In the genomic region with DNA sequence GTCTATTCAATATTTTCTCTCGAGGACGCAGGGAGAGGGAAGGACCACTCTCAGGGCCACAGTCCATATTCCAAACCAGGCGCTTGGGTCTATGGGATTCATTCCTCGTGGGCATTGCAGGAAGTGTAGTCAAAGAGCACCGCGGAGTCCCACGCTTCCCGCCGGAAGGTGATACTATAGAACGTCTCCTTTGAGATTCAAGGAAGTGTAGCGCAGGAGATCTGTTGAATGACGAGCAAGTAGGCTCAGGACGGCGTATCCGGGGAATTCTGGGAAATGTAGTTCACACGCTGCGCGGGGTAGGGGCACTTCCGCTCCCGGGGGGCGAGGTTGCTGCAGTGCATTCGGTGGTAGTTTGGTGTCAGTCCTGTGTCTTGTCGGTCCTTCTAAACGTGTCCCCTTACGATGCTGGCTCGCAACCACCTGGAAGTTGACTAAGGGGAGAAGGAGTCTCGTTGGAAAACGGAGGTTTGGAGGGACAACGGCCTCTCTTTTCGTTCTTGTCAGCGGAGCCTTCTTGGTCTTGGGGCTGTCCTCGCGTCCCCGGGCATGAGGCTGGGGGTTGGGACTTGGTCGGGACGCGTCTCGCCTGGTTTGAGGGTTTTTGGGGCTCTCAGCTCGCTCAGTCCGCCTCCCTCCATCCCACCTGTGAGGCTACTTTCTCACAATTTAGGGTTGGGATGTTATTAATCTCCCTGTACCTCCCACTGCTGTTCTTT, we compare ENCODE assay signal across 8 cellular contexts. TPM values are rescaled to one million over a fixed set of nuclear protein-coding genes. Genes with fewer than 3 reads are reported as not detected.
DNase-seq lines count a peak whose midpoint lies in the region; ATAC-seq, FAIRE-seq and TF ChIP-seq lines count a peak whose summit lies in the region.

A gene (plus strand): TSS at position 336 of the 719 bp plus-strand sequence. CDS start 4,231 bp downstream, outside the sequence.

- peak within 1 kb of the TSS; percentile 56 for H3K9ac ChIP-seq in HUES64 (ENCODE audit: low read depth, low read length)

- H3K27ac ChIP-seq in HUES64 (ENCODE audit: low read depth, low read length): 0 out of 2 replicates have a peak within 1 kb of the TSS, but pooled peaks have one; percentile 32

- peaks cover 8% of the 10 kb centered on the region for H3K36me3 Mint-ChIP-seq in activated T-helper 17 cell treated with anti-CD3 and anti-CD28 coated beads, Interleukin-2, amount 50 U/mL, for 72 hours (ENCODE audit: low read depth)
- H3K36me3 Mint-ChIP-seq in naive thymus-derived CD8-positive, alpha-beta T cell: peaks cover 15 to 43% (median 25%) of the 10 kb centered on the region in 3 donors
- peaks cover 23 to 49% of the 10 kb centered on the region in 2 donors for H3K36me3 Mint-ChIP-seq in stimulated activated naive B cell treated with anti-CD40 and anti-IgM and Interleukin-4, amounts not matched to agents 10 μg/mL and 1 μg/mL and 100 μg/mL, for 72 hours

- POLR2A ChIA-PET in naive thymus-derived CD8-positive, alpha-beta T cell (lab: Charles Lee): interaction anchor here (0.7 to 1.7 kb wide), 5 partner anchors 21 to 1670 kb away, joined by 4 to 11 read pairs (median 5); a partner anchor contains a TSS

- peaks cover 16% of the 10 kb centered on the region for H3K4me1 Mint-ChIP-seq in activated T-helper 17 cell treated with anti-CD3 and anti-CD28 coated beads, Interleukin-2, amount 50 U/mL, for 72 hours
- H3K4me1 Mint-ChIP-seq in naive thymus-derived CD8-positive, alpha-beta T cell: peaks cover 14 to 37% (median 26%) of the 10 kb centered on the region in 4 donors
- peaks cover 18 to 21% of the 10 kb centered on the region in 2 donors for H3K4me1 Mint-ChIP-seq in stimulated activated naive B cell treated with anti-CD40 and anti-IgM and Interleukin-4, amounts not matched to agents 10 μg/mL and 1 μg/mL and 100 μg/mL, for 72 hours

- DNase-seq in COR-L47 (lab: John Stamatoyannopoulos, UW) (peak; percentile 87), RCC 7860 (ENCODE audit: low spot score) (peak; percentile 59), fibroblast of mammary gland (ENCODE audit: low read depth) (peak; percentile 89)
- DNase-seq in naive thymus-derived CD8-positive, alpha-beta T cell: peak; percentile 58 to 93 (median 80)
- DNase-seq in stimulated activated naive B cell treated with anti-CD40 and anti-IgM and Interleukin-4, amounts not matched to agents 10 μg/mL and 1 μg/mL and 100 μg/mL, for 72 hours: peak; percentile 83

- H3K27me3 ChIP-seq in HUES64 (ENCODE audit: insufficient read depth, low read length): peaks cover 14% of the 10 kb centered on the region

- TF ChIP-seq CTCF in fibroblast of mammary gland (conservative IDR thresholded peaks at IDR 0.05; ENCODE audit: control insufficient read depth, insufficient read depth, low read depth, low read length): no peak

- H3K9me3 ChIP-seq in HUES64 (ENCODE audit: insufficient read depth, low read depth, low read length): peaks cover 8% of the 10 kb centered on the region; the same call in 1 of the 2 replicates

- H3K4me3 ChIP-seq in HUES64 (ENCODE audit: low read length) (peak within 1 kb of the TSS; percentile 83), fibroblast of mammary gland (ENCODE audit: control insufficient read depth, low read depth, low read length) (peak within 1 kb of the TSS; percentile 92)

- H3K36me3 ChIP-seq in HUES64 (ENCODE audit: insufficient read depth, low read length): peaks cover 13% of the 10 kb centered on the region

- peaks cover 17% of the 10 kb centered on the region for H3K9me3 Mint-ChIP-seq in activated T-helper 17 cell treated with anti-CD3 and anti-CD28 coated beads, Interleukin-2, amount 50 U/mL, for 72 hours
- peaks cover 11 to 48% (median 32%) of the 10 kb centered on the region in 9 donors for H3K9me3 Mint-ChIP-seq in naive thymus-derived CD8-positive, alpha-beta T cell
- H3K9me3 Mint-ChIP-seq in stimulated activated naive B cell treated with anti-CD40 and anti-IgM and Interleukin-4, amounts not matched to agents 10 μg/mL and 1 μg/mL and 100 μg/mL, for 72 hours: peaks cover 13 to 27% of the 10 kb centered on the region in 2 donors

- peak within 1 kb of the TSS; percentile 84 for H3K27ac Mint-ChIP-seq in activated T-helper 17 cell treated with anti-CD3 and anti-CD28 coated beads, Interleukin-2, amount 50 U/mL, for 72 hours
- H3K27ac Mint-ChIP-seq in naive thymus-derived CD8-positive, alpha-beta T cell: peak within 1 kb of the TSS; percentile 60 to 91 (median 82)
- peak within 1 kb of the TSS; percentile 93 for H3K27ac Mint-ChIP-seq in stimulated activated naive B cell treated with anti-CD40 and anti-IgM and Interleukin-4, amounts not matched to agents 10 μg/mL and 1 μg/mL and 100 μg/mL, for 72 hours

- no peaks in the 10 kb centered on the region for H3K4me1 ChIP-seq in HUES64 (ENCODE audit: insufficient read depth, low read length)

- no peak for FAIRE-seq in RCC 7860 (lab: Jason Lieb, UNC)

- 4% methylated on average over 34 of the region's 40 CpGs for WGBS in HUES64

- peak; percentile 96 for ATAC-seq in GM21381 (IDR thresholded peaks at IDR 0.05; ENCODE audit: unreplicated experiment)
- ATAC-seq in activated T-helper 17 cell treated with anti-CD3 and anti-CD28 coated beads, Interleukin-2, amount 50 U/mL, for 72 hours (replicated peaks): peak; percentile 100
- peak; percentile 99 to 100 for ATAC-seq in naive thymus-derived CD8-positive, alpha-beta T cell
- ATAC-seq in stimulated activated naive B cell treated with anti-CD40 and anti-IgM and Interleukin-4, amounts not matched to agents 10 μg/mL and 1 μg/mL and 100 μg/mL, for 72 hours (replicated peaks): peak; percentile 99

- peak within 1 kb of the TSS; percentile 96 for H3K4me3 Mint-ChIP-seq in activated T-helper 17 cell treated with anti-CD3 and anti-CD28 coated beads, Interleukin-2, amount 50 U/mL, for 72 hours
- H3K4me3 Mint-ChIP-seq in naive thymus-derived CD8-positive, alpha-beta T cell: peak within 1 kb of the TSS; percentile 86 to 95 (median 92)
- peak within 1 kb of the TSS; percentile 88 to 91 for H3K4me3 Mint-ChIP-seq in stimulated activated naive B cell treated with anti-CD40 and anti-IgM and Interleukin-4, amounts not matched to agents 10 μg/mL and 1 μg/mL and 100 μg/mL, for 72 hours

- H3K27me3 Mint-ChIP-seq in activated T-helper 17 cell treated with anti-CD3 and anti-CD28 coated beads, Interleukin-2, amount 50 U/mL, for 72 hours: no peaks in the 10 kb centered on the region
- H3K27me3 Mint-ChIP-seq in naive thymus-derived CD8-positive, alpha-beta T cell: no peaks in the 10 kb centered on the region
- no peaks in the 10 kb centered on the region for H3K27me3 Mint-ChIP-seq in stimulated activated naive B cell treated with anti-CD40 and anti-IgM and Interleukin-4, amounts not matched to agents 10 μg/mL and 1 μg/mL and 100 μg/mL, for 72 hours

RNA-seq across cellular contexts. Expression of the gene that starts here (rescaled TPM):
- polyA plus RNA-seq in HUES64 (2013, experiment 1 of 2): 1.2 TPM
- polyA plus RNA-seq in HUES64 (2013, experiment 2 of 2): 1.4 TPM
- 1 to 10 TPM; 1.2 to 3.6 TPM for total RNA-seq in activated T-helper 17 cell treated with anti-CD3 and anti-CD28 coated beads, Interleukin-2, amount 50 U/mL, for 72 hours
- total RNA-seq in naive thymus-derived CD8-positive, alpha-beta T cell: 1 to 10 TPM; 5.4 to 5.7 TPM
- polyA plus RNA-seq in naive thymus-derived CD8-positive, alpha-beta T cell: under 1 TPM; 0.56 to 0.82 (median 0.71) TPM

Comparison
In these comparisons a context has a peak if more than half of its experiments do, and no peak if none do; other contexts are left out.
1. Peak in every context shown above with its lines: DNase-seq, ATAC-seq, H3K4me3 ChIP-seq and H3K27ac ChIP-seq.